Comparison of ENCODE assay signal across 8 cellular contexts in genomic region chr17:20794532-20794931, GRCh38.
A peak's percentile ranks its signal among the peaks of the same experiment; 100 is the strongest.
DNase-seq lines count a peak whose midpoint lies in the region; ATAC-seq, FAIRE-seq and TF ChIP-seq lines count a peak whose summit lies in the region.
"Not testable (repeated sequence)": the region's sequence is repeated elsewhere in the genome, so short reads cannot be mapped to it uniquely, and the experiment has no call there.

No MANE protein-coding gene starts in this region.

- not testable (repeated sequence) for H3K23ac ChIP-seq in H1 (ENCODE audit: insufficient read length)

- H3K4me3 ChIP-seq in HCT116 (replicated peaks in 1 of 2; ENCODE audit: low read depth in 1 of 2, low read length in 2 of 2); astrocyte of the cerebellum (ENCODE audit: low read depth, low read length); H1 (ENCODE audit: extremely low read depth in 1 of 4, insufficient read depth in 2 of 4, low read depth in 3 of 4, low read length in 4 of 4): not testable (repeated sequence)

- not testable (repeated sequence) for H3K27ac ChIP-seq in HCT116 (ENCODE audit: low read depth, low read length); H1 (ENCODE audit: low read depth, low read length); foreskin keratinocyte

- H3K4me3 Mint-ChIP-seq in neural crest cell, type B pancreatic cell: not testable (repeated sequence)

- not testable (repeated sequence) for H3K9me3 ChIP-seq in HCT116 (ENCODE audit: control insufficient read depth in 1 of 2, insufficient read depth in 1 of 2, low read depth in 1 of 2, low read length in 2 of 2); H1 (ENCODE audit: insufficient read depth in 2 of 2, low read depth in 1 of 2, low read length in 1 of 2)

- H3K27me3 ChIP-seq in HCT116 (ENCODE audit: insufficient read depth, low read length); H1 (replicated peaks in 1 of 4; ENCODE audit: control insufficient read depth in 3 of 4, extremely low read depth in 1 of 4, insufficient read depth in 3 of 4, low read length in 3 of 4); foreskin keratinocyte: not testable (repeated sequence)

- not testable (repeated sequence) for BruUV-seq in HCT116 (replicated peaks; lab: Mats Ljungman, UMichigan)

- FAIRE-seq in H1 (lab: Jason Lieb, UNC), result not testable (repeated sequence)

- RAD21 ChIA-PET in HCT116 (lab: Charles Lee; ENCODE audit: low non-redundant PET in 1 of 2, low total read pairs in 2 of 2, uncharacterized antibody in 2 of 2, unreplicated experiment in 2 of 2), result not testable (repeated sequence)

- not testable (repeated sequence) for H3K18ac ChIP-seq in H1 (ENCODE audit: extremely low read depth, low read length)

- H3K4me1 ChIP-seq in HCT116 (ENCODE audit: control insufficient read depth in 1 of 2, insufficient read depth in 2 of 2, low read length in 2 of 2); H1 (replicated peaks in 1 of 4; ENCODE audit: control insufficient read depth in 3 of 4, insufficient read depth in 4 of 4, low read length in 3 of 4); foreskin keratinocyte: not testable (repeated sequence)

- not testable (repeated sequence) for H2BK120ac ChIP-seq in H1 (replicated peaks; ENCODE audit: low read depth, low read length)

- not testable (repeated sequence) for H4K5ac ChIP-seq in H1 (ENCODE audit: insufficient read length, low read depth, low read length)

- not testable (repeated sequence) for H3K36me3 Mint-ChIP-seq in neural crest cell (ENCODE audit: low read depth); type B pancreatic cell

- in situ Hi-C loops in astrocyte of the cerebellum (cut with HindIII; ENCODE audit: low sequenced_read_pairs), result not testable (repeated sequence)

- H3K9me2 ChIP-seq in HCT116 (ENCODE audit: insufficient read depth), result not testable (repeated sequence)

- H2AFZ ChIP-seq in HCT116 (ENCODE audit: low read depth, low read length, poor library complexity, severe bottlenecking); H1 (ENCODE audit: low read length): not testable (repeated sequence)

- H3K27ac Mint-ChIP-seq in neural crest cell (ENCODE audit: unreplicated experiment); type B pancreatic cell: not testable (repeated sequence)

- H3K23me2 ChIP-seq in H1 (ENCODE audit: low read depth, low read length), result not testable (repeated sequence)

- not testable (repeated sequence) for H3K36me3 ChIP-seq in HCT116 (ENCODE audit: control insufficient read depth in 1 of 2, insufficient read depth in 2 of 2, low read length in 2 of 2); H1 (ENCODE audit: control insufficient read depth in 2 of 4, insufficient read depth in 4 of 4, low read length in 3 of 4)

- not testable (repeated sequence) for H2BK15ac ChIP-seq in H1 (ENCODE audit: low read length)

- CTCF ChIA-PET in HCT116 (lab: Charles Lee), result not testable (repeated sequence)
- CTCF ChIA-PET in H1 (lab: Charles Lee; ENCODE audit: partially characterized antibody), result interaction anchor here (1.0 to 1.6 kb wide), 2 partner anchors 9 to 11 kb away, joined by 3 to 4 read pairs; no protein-coding TSS in a partner anchor

- not testable (repeated sequence) for H3K14ac ChIP-seq in H1 (ENCODE audit: insufficient read length)

- H4K8ac ChIP-seq in H1 (ENCODE audit: extremely low read depth, insufficient read depth, low read length), result not testable (repeated sequence)

- not testable (repeated sequence) for H2BK20ac ChIP-seq in H1 (ENCODE audit: low read length)

- not testable (repeated sequence) for H4K20me1 ChIP-seq in HCT116 (ENCODE audit: insufficient read depth); H1 (replicated peaks in 1 of 2; ENCODE audit: control insufficient read depth in 1 of 2, insufficient read depth in 2 of 2, low read length in 2 of 2)

- H3K56ac ChIP-seq in H1 (replicated peaks; ENCODE audit: insufficient read length, low read depth, low read length), result not testable (repeated sequence)

- 71% methylated on average over 6 of the region's 6 CpGs; no CpG with 5 or more reads in 1 of the 2 experiments for WGBS in H1 (ENCODE audit: extremely low coverage in 1 of 2, insufficient coverage in 1 of 2, insufficient read length in 1 of 2, insufficient replicate concordance in 2 of 2, low coverage in 1 of 2, low lambda C conversion rate in 2 of 2, missing lambda C conversion rate in 1 of 2), 2 experiments

- not testable (repeated sequence) for DNase-seq in HCT116 (ENCODE audit: low read depth, low spot score); astrocyte of the cerebellum (ENCODE audit: low read depth); H1 (ENCODE audit: low read depth in 1 of 2, low spot score in 2 of 2); foreskin keratinocyte; neural crest cell (ENCODE audit: low read depth, low spot score); type B pancreatic cell (ENCODE audit: extremely low spot score, unreplicated experiment)
- peak; percentile 44 for DNase-seq in NCI-H82 (lab: John Stamatoyannopoulos, UW)

- H2AK5ac ChIP-seq in H1 (ENCODE audit: low read depth, low read length), result not testable (repeated sequence)

- not testable (repeated sequence) for H3K79me1 ChIP-seq in H1 (ENCODE audit: low read depth, low read length)

- not testable (repeated sequence) for H3K9ac ChIP-seq in HCT116 (ENCODE audit: low read length); H1 (replicated peaks in 1 of 4; ENCODE audit: extremely low read depth in 1 of 4, low read depth in 3 of 4, low read length in 3 of 4)

- TF ChIP-seq EP300 in H1 (IDR thresholded peaks at IDR 0.05; ENCODE audit: borderline replicate concordance in 1 of 2, low read depth in 2 of 2, low read length in 2 of 2), result not testable (repeated sequence)

- ATAC-seq in HCT116, foreskin keratinocyte: not testable (repeated sequence)

- not testable (repeated sequence) for H3K4me1 Mint-ChIP-seq in neural crest cell; type B pancreatic cell (ENCODE audit: unreplicated experiment)

- not testable (repeated sequence) for H2BK12ac ChIP-seq in H1 (ENCODE audit: low read depth, low read length)

- POLR2A ChIA-PET in HCT116 (lab: Charles Lee); H1 (lab: Charles Lee; ENCODE audit: partially characterized antibody): not testable (repeated sequence)

- not testable (repeated sequence) for H3K79me2 ChIP-seq in HCT116 (ENCODE audit: insufficient read depth, low read length); H1 (ENCODE audit: control insufficient read depth in 1 of 2, insufficient read depth in 2 of 2, low read length in 2 of 2)

- TF ChIP-seq CTCF in GM12872 (IDR thresholded peaks at IDR 0.05; ENCODE audit: insufficient read depth, low read depth, low read length) (peak; percentile 27; the same call in 1 of the 3 replicates), HCT116 (IDR thresholded peaks at IDR 0.05 in 2 of 3, conservative IDR thresholded peaks at IDR 0.05 in 1 of 3; ENCODE audit: borderline replicate concordance in 1 of 3, insufficient read depth in 1 of 3, low read depth in 2 of 3, low read length in 2 of 3) (peak in 2 of 3 experiments; percentile 22 to 23; a peak in 2 of 6 replicates), astrocyte of the cerebellum (IDR thresholded peaks at IDR 0.05; ENCODE audit: low read depth, low read length, missing control alignments) (peak; percentile 7), H1 (IDR thresholded peaks at IDR 0.05; ENCODE audit: control extremely low read depth in 1 of 3, insufficient read depth in 1 of 3, low read depth in 1 of 3, low read length in 3 of 3) (peak; percentile 27 to 52 (median 35)), foreskin keratinocyte (conservative IDR thresholded peaks at IDR 0.05) (peak; percentile 4), neural crest cell (conservative IDR thresholded peaks at IDR 0.05) (peak; percentile 49), type B pancreatic cell (conservative IDR thresholded peaks at IDR 0.05) (peak; percentile 67)

- H3K27me3 Mint-ChIP-seq in neural crest cell (ENCODE audit: low read depth); type B pancreatic cell: not testable (repeated sequence)

- H3K9me3 Mint-ChIP-seq in neural crest cell, type B pancreatic cell: not testable (repeated sequence)

- not testable (repeated sequence) for H3K4me2 ChIP-seq in HCT116 (ENCODE audit: low read length); H1 (ENCODE audit: insufficient read depth in 1 of 2, low read depth in 2 of 2, low read length in 2 of 2)

- H2BK5ac ChIP-seq in H1 (ENCODE audit: low read depth, low read length), result not testable (repeated sequence)

- not testable (repeated sequence) for H3K4ac ChIP-seq in H1 (replicated peaks; ENCODE audit: insufficient read length, low read depth, low read length)

- TF ChIP-seq RAD21 in HCT116 (IDR thresholded peaks at IDR 0.05; ENCODE audit: low read depth), result not testable (repeated sequence)
- TF ChIP-seq RAD21 in H1 (IDR thresholded peaks at IDR 0.05 in 1 of 2, conservative IDR thresholded peaks at IDR 0.05 in 1 of 2; ENCODE audit: low read depth in 2 of 2, low read length in 2 of 2), result peak; percentile 15 to 30; a peak in 2 of 4 replicates

- intact Hi-C loops in HCT116 (cut with micrococcal nuclease), result not testable (repeated sequence)

- not testable (repeated sequence) for TF ChIP-seq POLR2A in HCT116 (IDR thresholded peaks at IDR 0.05; ENCODE audit: borderline replicate concordance, extremely low read depth, insufficient read depth, insufficient read length); H1 (IDR thresholded peaks at IDR 0.05; ENCODE audit: control extremely low read depth in 1 of 2, low read depth in 2 of 2, low read length in 2 of 2)

- H4K91ac ChIP-seq in H1 (replicated peaks; ENCODE audit: insufficient read length, low read length), result not testable (repeated sequence)

Comparison
In these comparisons a context has a peak if more than half of its experiments do, and no peak if none do; other contexts are left out.
1. CTCF ChIP-seq: peak in every context shown above with its lines; median percentile 67 in type B pancreatic cell; 49 in neural crest cell; 35 in H1; 27 in GM12872; 22 in HCT116; 7 in astrocyte of the cerebellum; 4 in foreskin keratinocyte.